In genomic region chr1:31055501-31055900, GRCh38 we compare ENCODE assay signal across 13 cellular contexts. TPM values are rescaled to one million over a fixed set of nuclear protein-coding genes. Genes with fewer than 3 reads are reported as not detected.
DNase-seq lines count a peak whose midpoint lies in the region; ATAC-seq, FAIRE-seq and TF ChIP-seq lines count a peak whose summit lies in the region.
"Had no signal": no experiment of that assay in that cellular context is flagged by ENCODE, and none has a peak within 500 bp of the region (broad histone marks: within the 10 kb centered on the region; RNA-seq: fewer than 3 reads in every experiment).

No MANE protein-coding gene starts in this region.

- no peak for FAIRE-seq in K562 (lab: Jason Lieb, UNC)

- peaks cover 57% of the 10 kb centered on the region for H4K20me1 ChIP-seq in K562 (replicated peaks; ENCODE audit: control insufficient read depth, insufficient read depth, low read length)

- peaks cover 38 to 76% (median 63%) of the 10 kb centered on the region in 4 donors for H3K4me1 Mint-ChIP-seq in CD4-positive, alpha-beta memory T cell
- peaks cover 22 to 84% (median 72%) of the 10 kb centered on the region in 4 donors for H3K4me1 Mint-ChIP-seq in naive thymus-derived CD8-positive, alpha-beta T cell

- CTCF ChIA-PET in CD4-positive, alpha-beta memory T cell (lab: Charles Lee; ENCODE audit: partially characterized antibody) = no interaction called here
- CTCF ChIA-PET in K562 (lab: Yijun Ruan, JAX; ENCODE audit: low intra/inter-chr PET ratio) = no interaction called here

- H3K4me3 Mint-ChIP-seq in CD4-positive, alpha-beta memory T cell = peak overlapping the region in 7 of 8 donors; percentile 33 to 79 (median 66)
- peak overlapping the region in 9 of 10 donors; percentile 27 to 76 (median 61) for H3K4me3 Mint-ChIP-seq in naive thymus-derived CD8-positive, alpha-beta T cell
- H3K4me3 Mint-ChIP-seq: neural crest cell had no signal

- 75% methylated on average over 3 of the region's 3 CpGs for WGBS in K562 (ENCODE audit: insufficient coverage, low coverage, missing lambda C conversion rate)

- H3K36me3 Mint-ChIP-seq in CD4-positive, alpha-beta memory T cell = peaks cover 31 to 53% of the 10 kb centered on the region in 2 donors
- peaks cover 5 to 85% (median 17%) of the 10 kb centered on the region in 3 donors for H3K36me3 Mint-ChIP-seq in naive thymus-derived CD8-positive, alpha-beta T cell

- TF ChIP-seq CTCF in K562 (IDR thresholded peaks at IDR 0.05 in 2 of 3, conservative IDR thresholded peaks at IDR 0.05 in 1 of 3; ENCODE audit: insufficient read depth in 2 of 3, low read depth in 1 of 3, low read length in 3 of 3) = no peak

- no peaks in the 10 kb centered on the region for H3K9me1 ChIP-seq in K562 (ENCODE audit: control insufficient read depth, insufficient read depth, low read length)

- H3K27ac ChIP-seq in ACC112 (ENCODE audit: low read depth, low read length) (peak overlapping the region; percentile 64; the same call in 1 of the 2 replicates), K562 (ENCODE audit: extremely low read depth, low read depth, low read length) (no peak overlapping the region), substantia nigra (ENCODE audit: low read depth, low read length, poor library complexity, severe bottlenecking) (no peak overlapping the region)
- no peak overlapping the region for H3K27ac ChIP-seq in CD4-positive, alpha-beta memory T cell (ENCODE audit: low read depth, low read length)
- H3K27ac ChIP-seq: ascending aorta, BLaER1, lower lobe of right lung had no signal

- no peak for TF ChIP-seq RAD21 in K562 (CRISPR knock-in tag; conservative IDR thresholded peaks at IDR 0.05 in 1 of 2, IDR thresholded peaks at IDR 0.05 in 1 of 2)

- TF ChIP-seq POLR2A in K562 (conservative IDR thresholded peaks at IDR 0.05) = no peak

- H3K9me3 ChIP-seq in CD4-positive, alpha-beta memory T cell (ENCODE audit: control insufficient read depth in 1 of 2, low read length in 2 of 2) = no peaks in the 10 kb centered on the region
- no peaks in the 10 kb centered on the region for H3K9me3 ChIP-seq in K562 (replicated peaks; ENCODE audit: control insufficient read depth, insufficient read depth, low read depth, low read length)
- H3K9me3 ChIP-seq: ascending aorta, BLaER1, lower lobe of right lung had no signal

- H3K4me1 ChIP-seq in ACC112 (ENCODE audit: control insufficient read depth, insufficient read depth, low read length, unreplicated experiment) = peaks cover 26% of the 10 kb centered on the region
- peaks cover 73% of the 10 kb centered on the region for H3K4me1 ChIP-seq in CD4-positive, alpha-beta memory T cell (ENCODE audit: insufficient read depth, low read length)
- H3K4me1 ChIP-seq in K562 (replicated peaks in 1 of 2; ENCODE audit: control insufficient read depth in 2 of 2, insufficient read depth in 2 of 2, low read length in 2 of 2) = no peaks in the 10 kb centered on the region; a peak in 2 of 5 replicates

- no peak overlapping the region for H3K4me2 ChIP-seq in K562 (ENCODE audit: insufficient read depth, low read length)
- H3K4me2 ChIP-seq: BLaER1 had no signal

- H3K79me2 ChIP-seq in ACC112 (ENCODE audit: control insufficient read depth, insufficient read depth, low read length, unreplicated experiment) = peaks cover 94% of the 10 kb centered on the region
- peaks cover 99% of the 10 kb centered on the region for H3K79me2 ChIP-seq in K562 (ENCODE audit: control insufficient read depth, insufficient read depth, low read length)

- H3K27me3 Mint-ChIP-seq in CD4-positive, alpha-beta memory T cell = no peaks in the 10 kb centered on the region
- H3K27me3 Mint-ChIP-seq in naive thymus-derived CD8-positive, alpha-beta T cell = no peaks in the 10 kb centered on the region

- H3K36me3 ChIP-seq in ACC112 (ENCODE audit: insufficient read depth, low read length) (peaks cover 25% of the 10 kb centered on the region), K562 (ENCODE audit: control insufficient read depth, insufficient read depth, low read length) (peaks cover 85% of the 10 kb centered on the region)
- peaks cover 15% of the 10 kb centered on the region for H3K36me3 ChIP-seq in CD4-positive, alpha-beta memory T cell (ENCODE audit: insufficient read depth, low read length)

- H3K27ac Mint-ChIP-seq in CD4-positive, alpha-beta memory T cell = peak overlapping the region in 4 of 7 donors; percentile 41 to 78 (median 62)
- H3K27ac Mint-ChIP-seq in naive thymus-derived CD8-positive, alpha-beta T cell = peak overlapping the region in 8 of 10 donors; percentile 24 to 76 (median 64)

- TF ChIP-seq EP300 in K562 (IDR thresholded peaks at IDR 0.05; ENCODE audit: low read length) = no peak

- DNase-seq in CD4-positive, alpha-beta memory T cell = no peak
- DNase-seq in K562 (ENCODE audit: extremely low read depth in 1 of 4, low spot score in 3 of 4) (no peak), substantia nigra (lab: John Stamatoyannopoulos, UW) (no peak), NCI-H1092 treated with DMSO at 0.1 percent for 48 hours (lab: John Stamatoyannopoulos, UW) (no peak)
- no peak for DNase-seq in naive thymus-derived CD8-positive, alpha-beta T cell
- no peak for DNase-seq in stimulated activated CD4-positive, alpha-beta T cell treated with anti-CD3 and anti-CD28 coated beads, Interleukin-2, amount 100 ng/mL, for 48 hours
- DNase-seq: activated CD8-positive, alpha-beta memory T cell treated with anti-CD3 and anti-CD28 coated beads, Interleukin-2, amount 50 U/mL, for 48 hours; lower lobe of right lung; NCI-H226 had no signal

- no peaks in the 10 kb centered on the region for H3K9me3 Mint-ChIP-seq in CD4-positive, alpha-beta memory T cell
- no peaks in the 10 kb centered on the region for H3K9me3 Mint-ChIP-seq in naive thymus-derived CD8-positive, alpha-beta T cell
- H3K9me3 Mint-ChIP-seq: neural crest cell had no signal

- no TSS peak for BruUV-seq in K562 (replicated peaks; lab: Mats Ljungman, UMichigan)

- H3K9ac ChIP-seq in K562 (ENCODE audit: insufficient read depth in 1 of 2, low read depth in 2 of 2, low read length in 2 of 2) = no peak overlapping the region
- H3K9ac ChIP-seq: BLaER1 had no signal

- H2AFZ ChIP-seq in ACC112 (ENCODE audit: low read length, unreplicated experiment) (no peak overlapping the region), K562 (ENCODE audit: low read depth, low read length) (no peak overlapping the region)

- POLR2A ChIA-PET in CD4-positive, alpha-beta memory T cell (lab: Charles Lee; ENCODE audit: partially characterized antibody) = interaction anchor here (2.9 kb wide), 1 partner anchor 10 kb away, joined by 11 read pairs; the partner anchor contains the start of gene PUM1
- POLR2A ChIA-PET in K562 (lab: Yijun Ruan, JAX) = interaction anchor here (0.6 to 4.4 kb wide), 4 partner anchors 8 to 11 kb away, joined by 3 to 31 read pairs (median 6); partner anchors contain the start of gene PUM1
- POLR2A ChIA-PET in naive thymus-derived CD8-positive, alpha-beta T cell (lab: Charles Lee) = no interaction called here

- H3K4me3 ChIP-seq in ACC112 (ENCODE audit: low read depth, low read length) (no peak overlapping the region), K562 (no peak overlapping the region)
- no peak overlapping the region for H3K4me3 ChIP-seq in CD4-positive, alpha-beta memory T cell (ENCODE audit: low read length in 2 of 2)
- H3K4me3 ChIP-seq: ascending aorta, BLaER1, lower lobe of right lung had no signal

- H3K27me3 ChIP-seq in ACC112 (ENCODE audit: insufficient read depth, low read length) (no peaks in the 10 kb centered on the region), K562 (ENCODE audit: control insufficient read depth in 2 of 2, insufficient read depth in 2 of 2, low read length in 2 of 2) (no peaks in the 10 kb centered on the region)
- no peaks in the 10 kb centered on the region for H3K27me3 ChIP-seq in CD4-positive, alpha-beta memory T cell (ENCODE audit: insufficient read depth, low read length)
- H3K27me3 ChIP-seq: ascending aorta, BLaER1 had no signal

- ATAC-seq in K562 = no peak; the same call in 2 of the 3 replicates
- ATAC-seq in naive thymus-derived CD8-positive, alpha-beta T cell = no peak

- in situ Hi-C loops in K562 (cut with MboI) = no loop called here

- intact Hi-C loops in CD4-positive, alpha-beta memory T cell (cut with micrococcal nuclease) = no loop called here
- intact Hi-C loops in K562 (cut with micrococcal nuclease) = no loop called here

TF ChIP-seq in K562, 482 proteins besides CTCF, POLR2A, EP300 and RAD21 (continues in another document):
- TF ChIP-seq MAFK (IDR thresholded peaks at IDR 0.05; ENCODE audit: low read length) (no peak), ZNF133 (CRISPR knock-in tag; IDR thresholded peaks at IDR 0.05) (no peak), THRAP3 (IDR thresholded peaks at IDR 0.05; ENCODE audit: borderline replicate concordance) (no peak), ZNF174 (CRISPR knock-in tag; IDR thresholded peaks at IDR 0.05) (no peak), MAZ (CRISPR knock-in tag; conservative IDR thresholded peaks at IDR 0.05 in 1 of 2, IDR thresholded peaks at IDR 0.05 in 1 of 2) (no peak)

RNA-seq across cellular contexts. Expression of gene PUM1, which starts 10.0 kb away (rescaled TPM):
- total RNA-seq in CD4-positive, alpha-beta memory T cell = 100 to 1,000 TPM; 146 to 164 TPM
- 100 to 1,000 TPM; 126 to 130 TPM for polyA plus RNA-seq in CD4-positive, alpha-beta memory T cell
- total RNA-seq in K562 (2011; cell fraction: chromatin; rRNA removed; ENCODE audit: low replicate concordance) = 260 and 263 TPM in 2 replicates
- 122 and 134 TPM in 2 replicates for total RNA-seq in K562 (2011; cell fraction: nucleolus; rRNA removed)
- total RNA-seq in K562 (2011; cell fraction: nucleoplasm; rRNA removed) = 144 and 176 TPM in 2 replicates
- total RNA-seq in K562 (2014; rRNA removed) (42.9 and 56.3 TPM in 2 replicates), K562 (2014; rRNA removed; fragmentation: Illumina TruSeq; extraction: Trizol) (60.1 and 66.4 TPM in 2 replicates), K562 (2015; rRNA removed; fragmentation: Illumina TruSeq; extraction: Trizol) (55.6 and 56.6 TPM in 2 replicates), K562 (2021) (101 and 104 TPM in 2 replicates)
- polyA plus RNA-seq in K562 (2011; rRNA removed) (55.7 and 64.3 TPM in 2 replicates), K562 (2014; fragmentation: Illumina TruSeq; extraction: Trizol) (52.1 and 60.9 TPM in 2 replicates), K562 (2014; fragmentation: Nextera tagmentation; extraction: Ambion mirVana) (10 to 100 TPM; 37.7 to 43.8 TPM), K562 (2014; rRNA removed) (46.4 and 49.5 TPM in 2 replicates)
- polyA plus RNA-seq in K562 (2011; cell fraction: cytosol; rRNA removed) = 84.5 and 95.2 TPM in 2 replicates
- polyA plus RNA-seq in K562 (2011; cell fraction: nucleus; rRNA removed) = 131 and 181 TPM in 2 replicates
- 60.3 and 92.8 TPM in 2 replicates for polyA plus RNA-seq in K562 (2012)
- 300 and 362 TPM in 2 replicates for polyA minus RNA-seq in K562 (2011; rRNA and poly(A)+ RNA removed)
- 93.9 and 117 TPM in 2 replicates for polyA minus RNA-seq in K562 (2011; cell fraction: cytosol; rRNA and poly(A)+ RNA removed)
- polyA minus RNA-seq in K562 (2011; cell fraction: nucleus; rRNA and poly(A)+ RNA removed) = 116 and 133 TPM in 2 replicates
- 100 to 1,000 TPM; 175 to 189 TPM for total RNA-seq in naive thymus-derived CD8-positive, alpha-beta T cell
- polyA plus RNA-seq in naive thymus-derived CD8-positive, alpha-beta T cell = 100 to 1,000 TPM in 2 of 3 donors, 10 to 100 TPM in 1; 94.0 to 126 (median 113) TPM
